Comparison of ENCODE assay signal across 2 cellular contexts in genomic region chr2:48344441-48344756, GRCh38.
A peak's percentile ranks its signal among the peaks of the same experiment; 100 is the strongest.
TF ChIP-seq lines count a peak whose summit lies in the region.

No MANE protein-coding gene starts in this region.

TF ChIP-seq in A549, 52 proteins besides CTCF, POLR2A, EP300 and RAD21 (continued from another document):
- TF ChIP-seq HES2 (IDR thresholded peaks at IDR 0.05) (no peak), MAZ (IDR thresholded peaks at IDR 0.05; ENCODE audit: borderline replicate concordance, low read depth, low read length) (no peak), ATOH8 (CRISPR knock-in tag; IDR thresholded peaks at IDR 0.05; ENCODE audit: low read depth) (no peak), RCOR1 (IDR thresholded peaks at IDR 0.05; ENCODE audit: low read depth, low read length) (no peak), PHF8 (IDR thresholded peaks at IDR 0.05; ENCODE audit: borderline replicate concordance, low read depth) (no peak), NPAS2 (CRISPR knock-in tag; IDR thresholded peaks at IDR 0.05; ENCODE audit: borderline replicate concordance) (no peak), CEBPB (IDR thresholded peaks at IDR 0.05) (no peak)
TF ChIP-seq in A549: peak in this region for 0.

TF ChIP-seq in GM12878, 131 proteins besides CTCF, POLR2A, EP300 and RAD21:
- no peak for TF ChIP-seq ZBTB40 (IDR thresholded peaks at IDR 0.05; ENCODE audit: borderline replicate concordance)
- no peak for TF ChIP-seq SMC3 (IDR thresholded peaks at IDR 0.05; ENCODE audit: borderline replicate concordance, low read length)
- 0 out of 2 replicates have a peak, but pooled peaks have one; percentile 23 for TF ChIP-seq RBBP5 (conservative IDR thresholded peaks at IDR 0.05)
- TF ChIP-seq SP1 (IDR thresholded peaks at IDR 0.05; ENCODE audit: low read depth, low read length), result no peak
